21 cellular contexts compared by ENCODE assay signal in genomic region chr1:3002349-3003038, GRCh38. TPM values are rescaled to one million over a fixed set of nuclear protein-coding genes. Genes with fewer than 3 reads are reported as not detected.
"Had no signal": no experiment of that assay in that cellular context is flagged by ENCODE, and none has a peak within 500 bp of the region (broad histone marks: within the 10 kb centered on the region; RNA-seq: fewer than 3 reads in every experiment).

No MANE protein-coding gene starts in this region.

- H3K4me1 ChIP-seq: esophagus muscularis mucosa, gastroesophageal sphincter, heart right ventricle, transverse colon had no signal

- H3K27ac ChIP-seq: esophagus muscularis mucosa, gastroesophageal sphincter, heart right ventricle, transverse colon had no signal

- H3K36me3 ChIP-seq: esophagus muscularis mucosa, gastroesophageal sphincter, heart right ventricle, transverse colon had no signal

- DNase-seq: activated CD4-positive, alpha-beta T cell treated with anti-CD3 and anti-CD28 coated beads, Interleukin-2, amount 50 U/mL, for 4 hours; dermis blood vessel endothelial cell; effector memory CD4-positive, alpha-beta T cell; heart right ventricle; kidney glomerular epithelial cell; left ventricle myocardium superior; mesenchymal stem cell; stimulated activated naive CD8-positive, alpha-beta T cell treated with anti-CD3 and anti-CD28 coated beads, Interleukin-15, Interleukin-2, amounts not matched to agents 100 U/mL and 50 U/mL, for 24 hours; substantia nigra; SW 1271; T-helper 2 cell; transverse colon had no signal

- ATAC-seq: gastroesophageal sphincter; left ventricle myocardium superior; naive thymus-derived CD8-positive, alpha-beta T cell; stimulated activated naive CD8-positive, alpha-beta T cell treated with anti-CD3 and anti-CD28 coated beads, Interleukin-15, Interleukin-2, amounts not matched to agents 100 U/mL and 50 U/mL, for 24 hours had no signal

- H3K4me3 ChIP-seq: esophagus muscularis mucosa, gastroesophageal sphincter, heart right ventricle, transverse colon had no signal

RNA-seq across cellular contexts. Expression of gene ACTRT2, which starts 18.8 kb away (rescaled TPM):
- total RNA-seq: activated CD8-positive, alpha-beta memory T cell treated with anti-CD3 and anti-CD28 coated beads for 36 hours; activated T-helper 2 cell treated with anti-CD3 and anti-CD28 coated beads, Interferon-gamma antibody, Interleukin-2, Interleukin-4, amounts not matched to agents 10 μg/mL and 5 μg/mL and 100 μg/mL, durations not matched to agents 14 hours and 24 hours and 36 hours; bronchial epithelial cell; dermis blood vessel endothelial cell; endothelial cell of umbilical vein; esophagus muscularis mucosa; gastroesophageal sphincter; heart right ventricle; left ventricle myocardium superior; naive thymus-derived CD8-positive, alpha-beta T cell; renal cortical epithelial cell; skeletal muscle tissue; transverse colon had no signal
- polyA plus RNA-seq: endothelial cell of umbilical vein; heart right ventricle; naive thymus-derived CD8-positive, alpha-beta T cell had no signal
